In the genomic region with DNA sequence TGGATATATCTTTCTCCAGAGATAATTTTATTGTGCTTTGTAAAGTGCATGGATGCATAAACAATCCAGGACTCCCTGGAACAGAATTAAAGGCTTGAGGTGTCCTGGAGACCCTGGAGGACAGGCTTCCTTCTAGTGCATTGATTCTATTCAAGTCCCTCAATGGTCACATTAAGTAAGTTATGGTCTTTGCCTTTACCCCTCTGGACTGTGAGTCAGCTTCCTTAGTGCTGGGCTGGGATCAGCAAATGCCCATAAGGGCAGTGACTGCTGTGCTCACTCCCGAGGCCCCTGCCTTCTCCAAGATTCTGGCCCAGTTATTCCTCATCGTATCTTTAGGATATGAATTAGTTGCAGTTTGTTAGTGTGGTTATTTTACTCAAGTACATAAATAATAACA, we compare ENCODE assay signal across 1 cellular context.
TF ChIP-seq lines count a peak whose summit lies in the region.

No MANE protein-coding gene starts in this region.

TF ChIP-seq in IMR-90, 13 proteins besides CTCF, POLR2A, EP300 and RAD21 (continued from another document):
- TF ChIP-seq MAFK (IDR thresholded peaks at IDR 0.05; ENCODE audit: low read depth, low read length), result no peak
- TF ChIP-seq RFX5 (IDR thresholded peaks at IDR 0.05; ENCODE audit: low read depth, low read length), result no peak
- no peak for TF ChIP-seq MXI1 (IDR thresholded peaks at IDR 0.05; ENCODE audit: borderline replicate concordance, low read depth, low read length)
- TF ChIP-seq CHD1 (IDR thresholded peaks at IDR 0.05; ENCODE audit: low read depth, low read length), result no peak
- no peak for TF ChIP-seq MAZ (IDR thresholded peaks at IDR 0.05; ENCODE audit: borderline replicate concordance, low read depth, low read length)
- no peak for TF ChIP-seq SMC3 (IDR thresholded peaks at IDR 0.05; ENCODE audit: low read depth, low read length)
- no peak for TF ChIP-seq CEBPB (IDR thresholded peaks at IDR 0.05; ENCODE audit: low read depth, low read length)
- TF ChIP-seq, protein P1, sequence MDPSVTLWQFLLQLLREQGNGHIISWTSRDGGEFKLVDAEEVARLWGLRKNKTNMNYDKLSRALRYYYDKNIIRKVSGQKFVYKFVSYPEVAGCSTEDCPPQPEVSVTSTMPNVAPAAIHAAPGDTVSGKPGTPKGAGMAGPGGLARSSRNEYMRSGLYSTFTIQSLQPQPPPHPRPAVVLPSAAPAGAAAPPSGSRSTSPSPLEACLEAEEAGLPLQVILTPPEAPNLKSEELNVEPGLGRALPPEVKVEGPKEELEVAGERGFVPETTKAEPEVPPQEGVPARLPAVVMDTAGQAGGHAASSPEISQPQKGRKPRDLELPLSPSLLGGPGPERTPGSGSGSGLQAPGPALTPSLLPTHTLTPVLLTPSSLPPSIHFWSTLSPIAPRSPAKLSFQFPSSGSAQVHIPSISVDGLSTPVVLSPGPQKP (IDR thresholded peaks at IDR 0.05; ENCODE audit: borderline replicate concordance, low read depth, low read length), result no peak
- TF ChIP-seq FOS (IDR thresholded peaks at IDR 0.05; ENCODE audit: low read depth, low read length), result no peak
- no peak for TF ChIP-seq BHLHE40 (IDR thresholded peaks at IDR 0.05; ENCODE audit: low read depth, low read length)
- TF ChIP-seq RCOR1 (IDR thresholded peaks at IDR 0.05; ENCODE audit: insufficient replicate concordance, low read length), result no peak
